Comparison of ENCODE assay signal across 14 cellular contexts in the genomic region with DNA sequence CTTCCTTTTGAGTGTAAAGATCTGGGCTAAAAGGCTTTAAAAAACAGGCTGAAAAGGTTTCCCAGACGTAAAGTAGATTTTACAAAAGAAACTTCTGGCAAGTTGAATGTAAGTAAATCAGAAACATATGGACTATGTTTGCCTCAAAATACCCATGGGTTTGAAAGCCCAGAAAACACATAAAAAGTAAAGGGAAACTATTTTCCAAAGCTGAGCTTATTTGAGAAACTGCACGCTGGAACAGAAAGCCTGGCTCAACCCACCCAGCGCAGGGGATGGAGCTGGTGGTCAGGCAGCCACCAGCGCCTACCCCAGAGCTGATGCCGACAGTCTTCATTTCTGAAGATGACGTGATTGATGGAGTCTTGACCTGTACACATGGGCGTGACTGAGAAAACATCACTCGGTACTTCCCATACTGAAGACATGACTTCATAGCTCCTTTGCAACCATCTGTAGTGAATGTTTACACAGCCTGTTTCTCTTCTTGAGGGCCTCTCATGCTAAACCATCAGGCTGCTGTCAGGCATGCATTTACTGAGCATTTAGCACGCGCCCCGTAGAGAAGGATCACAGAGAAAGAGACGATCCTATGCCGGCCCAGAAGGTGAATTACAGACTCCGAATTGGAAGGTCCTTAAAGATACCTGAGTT.
A peak's percentile ranks its signal among the peaks of the same experiment; 100 is the strongest.
DNase-seq lines count a peak whose midpoint lies in the region; ATAC-seq and TF ChIP-seq lines count a peak whose summit lies in the region.
"Had no signal": no experiment of that assay in that cellular context is flagged by ENCODE, and none has a peak within 500 bp of the region (broad histone marks: within the 10 kb centered on the region; RNA-seq: fewer than 3 reads in every experiment).

No MANE protein-coding gene starts in this region.

- no peaks in the 10 kb centered on the region for H3K27me3 Mint-ChIP-seq in MCF 10A (ENCODE audit: insufficient read depth, unreplicated experiment)
- H3K27me3 Mint-ChIP-seq in activated T-helper 2 cell treated with anti-CD3 and anti-CD28 coated beads, Interferon-gamma antibody, Interleukin-2, Interleukin-4, amounts not matched to agents 10 μg/mL and 5 μg/mL and 100 μg/mL, durations not matched to agents 14 hours and 24 hours and 36 hours (ENCODE audit: low read depth): no peaks in the 10 kb centered on the region
- H3K27me3 Mint-ChIP-seq: activated naive CD8-positive, alpha-beta T cell treated with anti-CD3 and anti-CD28 coated beads for 36 hours had no signal

- TF ChIP-seq CTCF in breast epithelium (IDR thresholded peaks at IDR 0.05) (no peak), MCF 10A (IDR thresholded peaks at IDR 0.05; ENCODE audit: unreplicated experiment) (no peak)

- peak overlapping the region; percentile 1 to 49 (median 15) for H3K4me3 ChIP-seq in breast epithelium
- peak overlapping the region; percentile 3 for H3K4me3 ChIP-seq in urinary bladder (ENCODE audit: low read depth, low read length)
- H3K4me3 ChIP-seq: PC-9 had no signal

- H3K27ac ChIP-seq in breast epithelium (no peak overlapping the region), urinary bladder (ENCODE audit: low read depth) (no peak overlapping the region)
- H3K27ac ChIP-seq: HL-60, neutrophil, PC-9 had no signal

- no peaks in the 10 kb centered on the region for H3K27me3 ChIP-seq in breast epithelium
- H3K27me3 ChIP-seq: neutrophil had no signal

- POLR2A ChIA-PET in MCF 10A (lab: Yijun Ruan, JAX): no interaction called here

- BruUV-seq in MCF 10A (replicated peaks; lab: Mats Ljungman, UMichigan): no TSS peak

- H3K36me3 ChIP-seq in breast epithelium (no peaks in the 10 kb centered on the region), urinary bladder (ENCODE audit: insufficient read depth) (no peaks in the 10 kb centered on the region)
- H3K36me3 ChIP-seq: neutrophil had no signal

- DNase-seq in breast epithelium (ENCODE audit: low spot score in 2 of 2) (no peak), MCF 10A (ENCODE audit: unreplicated experiment) (no peak), NCI-H524 treated with DMSO at 0.1 percent for 48 hours (lab: John Stamatoyannopoulos, UW) (peak; percentile 21), fibroblast of the conjunctiva (ENCODE audit: low read depth) (peak; percentile 70), UCSD-AML1 (lab: John Stamatoyannopoulos, UW; ENCODE audit: unreplicated experiment) (no peak)
- DNase-seq in activated T-helper 2 cell treated with anti-CD3 and anti-CD28 coated beads, Interferon-gamma antibody, Interleukin-2, Interleukin-4, amounts not matched to agents 10 μg/mL and 5 μg/mL and 100 μg/mL, durations not matched to agents 14 hours and 24 hours and 36 hours (ENCODE audit: low spot score): no peak
- DNase-seq: activated naive CD8-positive, alpha-beta T cell treated with anti-CD3 and anti-CD28 coated beads for 36 hours; left ventricle myocardium superior; PC-9; stimulated activated CD4-positive, alpha-beta T cell treated with anti-CD3 and anti-CD28 coated beads, Interleukin-15, amount 100 ng/mL, for 24 hours had no signal

- no peaks in the 10 kb centered on the region for H3K36me3 Mint-ChIP-seq in MCF 10A (ENCODE audit: insufficient read depth, unreplicated experiment)
- H3K36me3 Mint-ChIP-seq in activated T-helper 2 cell treated with anti-CD3 and anti-CD28 coated beads, Interferon-gamma antibody, Interleukin-2, Interleukin-4, amounts not matched to agents 10 μg/mL and 5 μg/mL and 100 μg/mL, durations not matched to agents 14 hours and 24 hours and 36 hours (ENCODE audit: low read depth): no peaks in the 10 kb centered on the region
- H3K36me3 Mint-ChIP-seq: activated naive CD8-positive, alpha-beta T cell treated with anti-CD3 and anti-CD28 coated beads for 36 hours had no signal

- ATAC-seq in GM18502 (IDR thresholded peaks at IDR 0.05; ENCODE audit: poor library complexity, unreplicated experiment): no peak
- ATAC-seq: left ventricle myocardium superior had no signal

- intact Hi-C loops in breast epithelium (cut with DNase I; ENCODE audit: low total_unique reads): no loop called here
- intact Hi-C loops in MCF 10A (cut with micrococcal nuclease): no loop called here
- intact Hi-C loops in activated T-helper 2 cell treated with anti-CD3 and anti-CD28 coated beads, Interferon-gamma antibody, Interleukin-2, Interleukin-4, amounts not matched to agents 10 μg/mL and 5 μg/mL and 100 μg/mL, durations not matched to agents 14 hours and 24 hours and 36 hours (cut with micrococcal nuclease): no loop called here

- 53% methylated on average over 14 of the region's 14 CpGs for WGBS in urinary bladder

- H3K4me1 Mint-ChIP-seq in MCF 10A (ENCODE audit: insufficient read depth, unreplicated experiment): no peaks in the 10 kb centered on the region
- no peaks in the 10 kb centered on the region for H3K4me1 Mint-ChIP-seq in activated T-helper 2 cell treated with anti-CD3 and anti-CD28 coated beads, Interferon-gamma antibody, Interleukin-2, Interleukin-4, amounts not matched to agents 10 μg/mL and 5 μg/mL and 100 μg/mL, durations not matched to agents 14 hours and 24 hours and 36 hours (ENCODE audit: low read depth)
- H3K4me1 Mint-ChIP-seq: activated naive CD8-positive, alpha-beta T cell treated with anti-CD3 and anti-CD28 coated beads for 36 hours had no signal

- no peak overlapping the region for H3K27ac Mint-ChIP-seq in MCF 10A (ENCODE audit: low read depth, unreplicated experiment)
- no peak overlapping the region for H3K27ac Mint-ChIP-seq in activated T-helper 2 cell treated with anti-CD3 and anti-CD28 coated beads, Interferon-gamma antibody, Interleukin-2, Interleukin-4, amounts not matched to agents 10 μg/mL and 5 μg/mL and 100 μg/mL, durations not matched to agents 14 hours and 24 hours and 36 hours
- H3K27ac Mint-ChIP-seq: activated naive CD8-positive, alpha-beta T cell treated with anti-CD3 and anti-CD28 coated beads for 36 hours had no signal

- CTCF ChIA-PET in MCF 10A (lab: Yijun Ruan, JAX): interaction anchor here (0.5 kb wide), 1 partner anchor 1328 kb away, joined by 3 read pairs; no protein-coding TSS in a partner anchor

- H3K9me3 Mint-ChIP-seq in MCF 10A (ENCODE audit: unreplicated experiment): peaks cover 25% of the 10 kb centered on the region
- H3K9me3 Mint-ChIP-seq in activated T-helper 2 cell treated with anti-CD3 and anti-CD28 coated beads, Interferon-gamma antibody, Interleukin-2, Interleukin-4, amounts not matched to agents 10 μg/mL and 5 μg/mL and 100 μg/mL, durations not matched to agents 14 hours and 24 hours and 36 hours: peaks cover 16% of the 10 kb centered on the region
- H3K9me3 Mint-ChIP-seq: activated naive CD8-positive, alpha-beta T cell treated with anti-CD3 and anti-CD28 coated beads for 36 hours had no signal

- H3K4me1 ChIP-seq in breast epithelium (no peaks in the 10 kb centered on the region), urinary bladder (ENCODE audit: insufficient read depth) (no peaks in the 10 kb centered on the region)

- no peak for TF ChIP-seq POLR2A in breast epithelium (IDR thresholded peaks at IDR 0.05)

- H3K9me3 ChIP-seq in breast epithelium: no peaks in the 10 kb centered on the region
- H3K9me3 ChIP-seq: neutrophil had no signal

- H3K4me3 Mint-ChIP-seq in MCF 10A (ENCODE audit: unreplicated experiment): no peak overlapping the region
- no peak overlapping the region for H3K4me3 Mint-ChIP-seq in activated T-helper 2 cell treated with anti-CD3 and anti-CD28 coated beads, Interferon-gamma antibody, Interleukin-2, Interleukin-4, amounts not matched to agents 10 μg/mL and 5 μg/mL and 100 μg/mL, durations not matched to agents 14 hours and 24 hours and 36 hours (ENCODE audit: low read depth)
- H3K4me3 Mint-ChIP-seq: activated naive CD8-positive, alpha-beta T cell treated with anti-CD3 and anti-CD28 coated beads for 36 hours had no signal

Comparison
In these comparisons a context has a peak if more than half of its experiments do, and no peak if none do; other contexts are left out.
1. DNase-seq: peak in NCI-H524 treated with DMSO at 0.1 percent for 48 hours (single experiment) and fibroblast of the conjunctiva (single experiment); none in breast epithelium (0 of 2), MCF 10A (single experiment), activated T-helper 2 cell treated with anti-CD3 and anti-CD28 coated beads, Interferon-gamma antibody, Interleukin-2, Interleukin-4, amounts not matched to agents 10 μg/mL and 5 μg/mL and 100 μg/mL, durations not matched to agents 14 hours and 24 hours and 36 hours (single experiment) and UCSD-AML1 (single experiment).